Comparison of ENCODE assay signal across 33 cellular contexts in the genomic region with DNA sequence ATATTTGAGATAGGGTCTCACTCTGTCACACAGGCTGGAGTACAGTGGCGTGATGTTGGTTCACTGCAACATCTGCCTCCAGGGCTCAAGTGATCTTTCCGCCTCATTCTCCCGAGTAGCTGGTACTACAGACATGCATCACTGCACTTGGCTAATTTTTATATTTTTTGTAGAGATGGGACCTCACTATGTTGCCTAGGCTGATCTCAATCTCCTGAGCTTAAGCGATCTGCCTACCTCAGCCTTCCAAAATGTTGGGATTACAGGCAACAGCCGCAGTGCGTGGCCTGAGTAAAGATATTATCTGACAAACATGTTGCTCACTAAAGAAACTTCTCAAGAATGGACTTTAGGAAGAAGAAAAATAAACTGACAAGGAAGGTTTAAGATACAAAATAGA.
"Had no signal": no experiment of that assay in that cellular context is flagged by ENCODE, and none has a peak within 500 bp of the region (broad histone marks: within the 10 kb centered on the region; RNA-seq: fewer than 3 reads in every experiment).

No MANE protein-coding gene starts in this region.

- H3K36me3 Mint-ChIP-seq: activated naive CD8-positive, alpha-beta T cell had no signal

- H3K4me1 Mint-ChIP-seq: activated B cell treated with CpG ODN at 0.5 μM for 24 hours had no signal

- H3K27ac ChIP-seq: body of pancreas, esophagus muscularis mucosa, gastroesophageal sphincter, heart right ventricle, WERI-Rb-1 had no signal

- H3K27me3 ChIP-seq: body of pancreas, esophagus muscularis mucosa, gastroesophageal sphincter had no signal

- H3K27ac Mint-ChIP-seq: activated B cell treated with CpG ODN at 0.5 μM for 24 hours; activated CD8-positive, alpha-beta T cell treated with anti-CD3 and anti-CD28 coated beads for 36 hours; activated naive CD8-positive, alpha-beta T cell; activated T-cell treated with anti-CD3 and anti-CD28 coated beads, Interleukin-2, amount 50 U/mL, for 24 hours; activated T-cell treated with anti-CD3 and anti-CD28 coated beads, Interleukin-2, amount 50 U/mL, for 72 hours; effector memory CD8-positive, alpha-beta T cell; T-helper 17 cell; T-helper 2 cell treated with Interferon-gamma antibody and Interleukin-4, amounts not matched to agents 5 μg/mL and 100 μg/mL, for 36 hours had no signal

- H3K9me3 ChIP-seq: body of pancreas, esophagus muscularis mucosa, gastroesophageal sphincter had no signal

- ATAC-seq: activated CD4-positive, CD25-positive, alpha-beta regulatory T cell treated with anti-CD3 and anti-CD28 coated beads, Interleukin-2, amount 50 U/mL, for 24 hours; activated CD8-positive, alpha-beta T cell treated with anti-CD3 and anti-CD28 coated beads for 36 hours; activated T-cell treated with anti-CD3 and anti-CD28 coated beads, Interleukin-2, amount 50 U/mL, for 72 hours; body of pancreas; effector memory CD8-positive, alpha-beta T cell; gastroesophageal sphincter; heart right ventricle; T-helper 17 cell had no signal

- H3K4me3 Mint-ChIP-seq: activated B cell treated with CpG ODN at 0.5 μM for 24 hours; activated CD8-positive, alpha-beta T cell treated with anti-CD3 and anti-CD28 coated beads for 36 hours; activated naive CD8-positive, alpha-beta T cell; activated T-cell treated with anti-CD3 and anti-CD28 coated beads, Interleukin-2, amount 50 U/mL, for 24 hours; activated T-cell treated with anti-CD3 and anti-CD28 coated beads, Interleukin-2, amount 50 U/mL, for 72 hours; effector memory CD8-positive, alpha-beta T cell; T-helper 17 cell; T-helper 2 cell treated with Interferon-gamma antibody and Interleukin-4, amounts not matched to agents 5 μg/mL and 100 μg/mL, for 36 hours had no signal

- H3K4me3 ChIP-seq: body of pancreas, esophagus muscularis mucosa, gastroesophageal sphincter, heart right ventricle had no signal

- H3K36me3 ChIP-seq: esophagus muscularis mucosa, gastroesophageal sphincter, heart right ventricle, WERI-Rb-1 had no signal

- H3K4me1 ChIP-seq: body of pancreas, esophagus muscularis mucosa, gastroesophageal sphincter had no signal

- H3K9me3 Mint-ChIP-seq: activated B cell treated with CpG ODN at 0.5 μM for 24 hours; activated CD8-positive, alpha-beta T cell treated with anti-CD3 and anti-CD28 coated beads for 36 hours; activated T-cell treated with anti-CD3 and anti-CD28 coated beads, Interleukin-2, amount 50 U/mL, for 24 hours; effector memory CD8-positive, alpha-beta T cell; T-helper 2 cell treated with Interferon-gamma antibody and Interleukin-4, amounts not matched to agents 5 μg/mL and 100 μg/mL, for 36 hours had no signal

- DNase-seq: activated B cell treated with CpG ODN at 0.5 μM for 24 hours; activated CD4-positive, alpha-beta T cell treated with anti-CD3 and anti-CD28 coated beads for 48 hours; activated CD4-positive, alpha-beta T cell treated with anti-CD3 and anti-CD28 coated beads, Interleukin-2, amount 50 U/mL, for 1 hour; activated CD4-positive, alpha-beta T cell treated with anti-CD3 and anti-CD28 coated beads, Interleukin-2, amount 50 U/mL, for 48 hours; activated CD8-positive, alpha-beta memory T cell treated with anti-CD3 and anti-CD28 coated beads, Interleukin-2, amount 50 U/mL, for 48 hours; activated CD8-positive, alpha-beta T cell treated with anti-CD3 and anti-CD28 coated beads for 36 hours; activated effector memory CD4-positive, alpha-beta T cell treated with Interleukin-2 at 50 U/mL for 16 hours; activated gamma-delta T cell treated with Interleukin-2 at 50 U/mL for 16 hours; activated naive CD4-positive, alpha-beta T cell treated with anti-CD3 and anti-CD28 coated beads, Interleukin-2, amount 50 U/mL, for 16 hours; activated naive CD4-positive, alpha-beta T cell treated with Interleukin-2 at 50 U/mL for 16 hours; activated T-cell treated with anti-CD3 and anti-CD28 coated beads for 4 hours; activated T-cell treated with anti-CD3 and anti-CD28 coated beads, Interleukin-2, amount 50 U/mL, for 24 hours; activated T-cell treated with anti-CD3 and anti-CD28 coated beads, Interleukin-2, amount 50 U/mL, for 72 hours; amygdala; aorta; body of pancreas; caudate nucleus; cortex of kidney; dermis blood vessel endothelial cell; effector CD4-positive, alpha-beta T cell; effector memory CD8-positive, alpha-beta T cell; erythroblast; foreskin melanocyte; heart right ventricle; T-helper 1 cell; T-helper 17 cell; T1000; WERI-Rb-1 had no signal
